11 cellular contexts compared by ENCODE assay signal in genomic region chr2:61775956-61776570, GRCh38.
DNase-seq lines count a peak whose midpoint lies in the region; ATAC-seq, FAIRE-seq and TF ChIP-seq lines count a peak whose summit lies in the region.
"Had no signal": no experiment of that assay in that cellular context is flagged by ENCODE, and none has a peak within 500 bp of the region (broad histone marks: within the 10 kb centered on the region; RNA-seq: fewer than 3 reads in every experiment).

No MANE protein-coding gene starts in this region.

- SMC1A ChIA-PET in GM12878 (lab: Charles Lee; ENCODE audit: uncharacterized antibody, unreplicated experiment), result interaction anchor here (0.8 to 1.6 kb wide), 7 partner anchors 9 to 75 kb away, joined by 3 to 6 read pairs (median 4); no protein-coding TSS in a partner anchor

- H3K79me2 ChIP-seq in GM12878 (ENCODE audit: control insufficient read depth, insufficient read depth, low read length), result no peaks in the 10 kb centered on the region

- H3K9me3 ChIP-seq in GM12878 (replicated peaks; ENCODE audit: control insufficient read depth, insufficient read depth, low read length) (no peaks in the 10 kb centered on the region), ascending aorta (peaks cover 0 to 5% of the 10 kb centered on the region in 2 donors)

- DNase-seq in GM12878 (ENCODE audit: low read depth, low spot score), result peak; percentile 65
- DNase-seq in H54 (ENCODE audit: insufficient read length, low spot score), result no peak
- no peak for DNase-seq in NCI-H526 (lab: John Stamatoyannopoulos, UW)
- DNase-seq in NCI-H2196 treated with DMSO at 0.1 percent for 48 hours (lab: John Stamatoyannopoulos, UW; ENCODE audit: unreplicated experiment), result no peak
- DNase-seq in ascending aorta (ENCODE audit: low spot score in 2 of 2), result no peak
- DNase-seq: activated naive CD4-positive, alpha-beta T cell treated with Interleukin-2 at 50 U/mL for 16 hours; foreskin melanocyte had no signal

- peak overlapping the region; percentile 98 for H3K4me2 ChIP-seq in GM12878 (ENCODE audit: control insufficient read depth, insufficient read depth)

- RAD21 ChIA-PET in GM12878 (lab: Charles Lee; ENCODE audit: unreplicated experiment), result interaction anchor here (1.6 kb wide), 1 partner anchor 68 kb away, joined by 5 read pairs; no protein-coding TSS in a partner anchor

- peak overlapping the region; percentile 30; the same call in 1 of the 2 replicates for H3K4me3 ChIP-seq in GM12878
- no peak overlapping the region for H3K4me3 ChIP-seq in ascending aorta

- WGBS in GM12878 (ENCODE audit: insufficient coverage, insufficient replicate concordance, low lambda C conversion rate, missing lambda C conversion rate), result 61% methylated on average over 8 of the region's 8 CpGs

- H3K4me1 ChIP-seq in GM12878 (ENCODE audit: control insufficient read depth, insufficient read depth, low read length) (peaks cover 17% of the 10 kb centered on the region), ascending aorta (no peaks in the 10 kb centered on the region)

- no peak for TF ChIP-seq CTCF in GM12878 (IDR thresholded peaks at IDR 0.05 in 2 of 3, conservative IDR thresholded peaks at IDR 0.05 in 1 of 3; ENCODE audit: control insufficient read depth in 2 of 3, extremely low read depth in 1 of 3, insufficient read depth in 1 of 3, low read depth in 3 of 3, low read length in 3 of 3)
- no peak for TF ChIP-seq CTCF in ascending aorta (IDR thresholded peaks at IDR 0.05)

- POLR2A ChIA-PET in GM12878 (lab: Charles Lee), result interaction anchor here (1.3 kb wide), 1 partner anchor 9 kb away, joined by 3 read pairs; no protein-coding TSS in a partner anchor

- H3K9ac ChIP-seq in GM12878 (ENCODE audit: control insufficient read depth, insufficient read depth, low read length), result peak overlapping the region; percentile 40; the same call in 1 of the 2 replicates

- in situ Hi-C loops in GM12878 (cut with MboI), result no loop called here

- no TSS peak for BruUV-seq in GM12878 (replicated peaks; lab: Mats Ljungman, UMichigan)

- peak; percentile 77 for ATAC-seq in GM18867 (IDR thresholded peaks at IDR 0.05; ENCODE audit: unreplicated experiment)
- peak; percentile 90 for ATAC-seq in GM21723 (IDR thresholded peaks at IDR 0.05; ENCODE audit: unreplicated experiment)
- ATAC-seq in HG03354 (IDR thresholded peaks at IDR 0.05; ENCODE audit: poor library complexity, severe bottlenecking, unreplicated experiment), result peak; percentile 87
- peak; percentile 97 for ATAC-seq in GM12878
- ATAC-seq: WTC11 had no signal

- 0 out of 2 replicates have a peak, but pooled peaks have one; percentile 8 for TF ChIP-seq RAD21 in GM12878 (IDR thresholded peaks at IDR 0.05; ENCODE audit: insufficient read depth, low read depth, low read length)

- H3K27ac ChIP-seq in GM12878 (ENCODE audit: control insufficient read depth, insufficient read depth), result peak overlapping the region; percentile 86
- H3K27ac ChIP-seq in ascending aorta, result no peak overlapping the region

- H3K36me3 ChIP-seq in GM12878 (ENCODE audit: control insufficient read depth in 2 of 2, insufficient read depth in 2 of 2, low read length in 1 of 2), result no peaks in the 10 kb centered on the region
- no peaks in the 10 kb centered on the region for H3K36me3 ChIP-seq in ascending aorta

- no peaks in the 10 kb centered on the region for H3K27me3 ChIP-seq in GM12878 (replicated peaks in 1 of 2; ENCODE audit: control insufficient read depth in 2 of 2, insufficient read depth in 2 of 2, low read length in 1 of 2)
- H3K27me3 ChIP-seq in ascending aorta, result no peaks in the 10 kb centered on the region

- no peak for TF ChIP-seq POLR2A in GM12878 (IDR thresholded peaks at IDR 0.05; ENCODE audit: low read depth, low read length)
- no peak for TF ChIP-seq POLR2A in H54 (IDR thresholded peaks at IDR 0.05; ENCODE audit: low read depth, low read length)

- CTCF ChIA-PET in GM12878 (lab: Yijun Ruan, JAX), result interaction anchor here (0.7 to 1.5 kb wide), 3 partner anchors 10 to 39 kb away, joined by 3 to 4 read pairs (median 3); no protein-coding TSS in a partner anchor

- intact Hi-C loops in GM12878 (cut with micrococcal nuclease; ENCODE audit: unreplicated experiment) (no loop called here), ascending aorta (cut with DNase I) (no loop called here)

- peak; percentile 76 for FAIRE-seq in GM12878 (lab: Jason Lieb, UNC)
- FAIRE-seq in H54 (lab: Jason Lieb, UNC), result no peak

- H2AFZ ChIP-seq in GM12878 (ENCODE audit: control insufficient read depth, low read depth, low read length), result peak overlapping the region; percentile 77

- TF ChIP-seq EP300 in GM12878 (IDR thresholded peaks at IDR 0.05; ENCODE audit: borderline replicate concordance in 1 of 2, control insufficient read depth in 1 of 2, low read depth in 2 of 2, low read length in 2 of 2), result peak; percentile 77 to 78; a peak in 3 of 4 replicates

- no peaks in the 10 kb centered on the region for H4K20me1 ChIP-seq in GM12878 (ENCODE audit: control insufficient read depth, insufficient read depth)

TF ChIP-seq in GM12878, 131 proteins besides CTCF, POLR2A, EP300 and RAD21 (continues in another document):
- 0 out of 2 replicates have a peak, but pooled peaks have one; percentile 26 for TF ChIP-seq TCF12 (IDR thresholded peaks at IDR 0.05; ENCODE audit: low read depth, low read length)
- TF ChIP-seq SMC3 (IDR thresholded peaks at IDR 0.05; ENCODE audit: borderline replicate concordance, low read length), result no peak
- peak; percentile 89 for TF ChIP-seq MTA2 (IDR thresholded peaks at IDR 0.05; ENCODE audit: low read depth)
- peak; percentile 57 for TF ChIP-seq SMARCA5 (IDR thresholded peaks at IDR 0.05)
- TF ChIP-seq RB1 (IDR thresholded peaks at IDR 0.05; ENCODE audit: borderline replicate concordance), result 0 out of 2 replicates have a peak, but pooled peaks have one; percentile 48
- no peak for TF ChIP-seq MYC (IDR thresholded peaks at IDR 0.05; ENCODE audit: insufficient read depth, insufficient read length, insufficient replicate concordance, low read length, severe bottlenecking)
- TF ChIP-seq ATF7 (IDR thresholded peaks at IDR 0.05; ENCODE audit: low read depth), result peak; percentile 41; the same call in 1 of the 2 replicates
- no peak; the same call in 1 of the 2 replicates for TF ChIP-seq BMI1 (IDR thresholded peaks at IDR 0.05; ENCODE audit: borderline replicate concordance)
- TF ChIP-seq, protein P1, sequence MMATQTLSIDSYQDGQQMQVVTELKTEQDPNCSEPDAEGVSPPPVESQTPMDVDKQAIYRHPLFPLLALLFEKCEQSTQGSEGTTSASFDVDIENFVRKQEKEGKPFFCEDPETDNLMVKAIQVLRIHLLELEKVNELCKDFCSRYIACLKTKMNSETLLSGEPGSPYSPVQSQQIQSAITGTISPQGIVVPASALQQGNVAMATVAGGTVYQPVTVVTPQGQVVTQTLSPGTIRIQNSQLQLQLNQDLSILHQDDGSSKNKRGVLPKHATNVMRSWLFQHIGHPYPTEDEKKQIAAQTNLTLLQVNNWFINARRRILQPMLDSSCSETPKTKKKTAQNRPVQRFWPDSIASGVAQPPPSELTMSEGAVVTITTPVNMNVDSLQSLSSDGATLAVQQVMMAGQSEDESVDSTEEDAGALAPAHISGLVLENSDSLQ (IDR thresholded peaks at IDR 0.05), result no peak
- TF ChIP-seq E2F8 (IDR thresholded peaks at IDR 0.05; ENCODE audit: low read depth, partially characterized antibody), result peak; percentile 42
- TF ChIP-seq KAT2A (conservative IDR thresholded peaks at IDR 0.05; ENCODE audit: control insufficient read depth, low read depth, low read length), result no peak
- TF ChIP-seq MEF2A (IDR thresholded peaks at IDR 0.05; ENCODE audit: insufficient read depth, low read depth, low read length), result 0 out of 2 replicates have a peak, but pooled peaks have one; percentile 21
- peak; percentile 47; the same call in 1 of the 2 replicates for TF ChIP-seq NR2F1 (conservative IDR thresholded peaks at IDR 0.05)
- no peak for TF ChIP-seq TBL1XR1 (IDR thresholded peaks at IDR 0.05; ENCODE audit: low read depth, low read length)
- TF ChIP-seq JUND (IDR thresholded peaks at IDR 0.05; ENCODE audit: low read depth, low read length), result no peak
- 0 out of 2 replicates have a peak, but pooled peaks have one; percentile 35 for TF ChIP-seq EED (IDR thresholded peaks at IDR 0.05; ENCODE audit: low read depth)
- 0 out of 2 replicates have a peak, but pooled peaks have one; percentile 20 for TF ChIP-seq FOXM1 (IDR thresholded peaks at IDR 0.05; ENCODE audit: low read depth, low read length)
- 0 out of 3 replicates have a peak, but pooled peaks have one; percentile 27 for TF ChIP-seq POU2F2 (IDR thresholded peaks at IDR 0.05; ENCODE audit: borderline replicate concordance, low read depth, low read length)
- peak; percentile 58 for TF ChIP-seq NFIC (IDR thresholded peaks at IDR 0.05; ENCODE audit: low read depth, low read length)
